8 cellular contexts compared by ENCODE assay signal in the genomic region with DNA sequence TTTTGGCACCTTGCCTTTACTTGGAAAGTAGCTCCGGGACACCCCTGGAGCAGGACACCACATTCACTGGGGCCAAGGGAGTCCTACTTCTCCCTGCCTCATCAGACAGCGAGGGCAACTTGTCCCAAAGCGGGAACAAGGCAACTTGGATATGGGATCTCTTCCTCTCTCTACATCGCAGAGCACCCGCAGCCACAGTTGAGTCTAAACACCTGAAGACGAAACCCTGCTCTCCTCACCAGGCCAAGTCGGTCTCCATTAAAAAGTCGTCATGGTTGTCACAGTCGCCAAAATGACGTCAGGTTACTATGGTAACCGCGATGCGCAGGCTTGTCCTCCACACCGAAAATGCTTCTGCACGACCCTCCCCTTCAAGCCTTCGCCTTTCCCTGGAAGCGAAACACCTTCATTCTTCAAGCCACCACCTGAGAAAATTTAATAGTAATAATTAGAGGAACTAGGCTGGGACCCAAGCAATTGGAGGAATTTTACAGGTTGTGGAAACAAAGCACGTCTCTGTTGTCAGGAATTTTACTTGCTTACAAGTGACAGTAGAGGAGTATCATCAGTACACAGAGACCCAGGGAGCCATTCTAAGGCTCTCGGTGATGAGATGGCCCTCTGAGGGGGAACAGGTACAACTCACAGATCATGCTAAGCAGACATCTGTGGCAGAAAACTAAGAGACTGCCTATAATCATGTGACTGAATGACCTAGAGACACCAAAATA. TPM values are rescaled to one million over a fixed set of nuclear protein-coding genes. Genes with fewer than 3 reads are reported as not detected.
DNase-seq lines count a peak whose midpoint lies in the region; ATAC-seq and TF ChIP-seq lines count a peak whose summit lies in the region.

No MANE protein-coding gene starts in this region.

- H3K4me3 Mint-ChIP-seq in activated T-helper 17 cell treated with anti-CD3 and anti-CD28 coated beads, Interleukin-2, amount 50 U/mL, for 72 hours: peak overlapping the region; percentile 88

- peak; percentile 91 for ATAC-seq in HG02571 (IDR thresholded peaks at IDR 0.05; ENCODE audit: unreplicated experiment)
- peak; percentile 82 for ATAC-seq in activated T-helper 17 cell treated with anti-CD3 and anti-CD28 coated beads, Interleukin-2, amount 50 U/mL, for 72 hours (replicated peaks)
- no peak for ATAC-seq in gastrocnemius medialis

- no peaks in the 10 kb centered on the region for H3K27me3 Mint-ChIP-seq in activated T-helper 17 cell treated with anti-CD3 and anti-CD28 coated beads, Interleukin-2, amount 50 U/mL, for 72 hours

- H3K36me3 Mint-ChIP-seq in activated T-helper 17 cell treated with anti-CD3 and anti-CD28 coated beads, Interleukin-2, amount 50 U/mL, for 72 hours (ENCODE audit: low read depth): no peaks in the 10 kb centered on the region

- peak overlapping the region in 2 of 4 donors; percentile 4 to 19 for H3K4me3 ChIP-seq in gastrocnemius medialis

- no peaks in the 10 kb centered on the region for H3K9me3 Mint-ChIP-seq in activated T-helper 17 cell treated with anti-CD3 and anti-CD28 coated beads, Interleukin-2, amount 50 U/mL, for 72 hours

- in situ Hi-C loops in gastrocnemius medialis (cut with MboI; ENCODE audit: low sequenced_read_pairs in 4 of 4): no loop called here

- peak overlapping the region; percentile 94 for H3K27ac Mint-ChIP-seq in activated T-helper 17 cell treated with anti-CD3 and anti-CD28 coated beads, Interleukin-2, amount 50 U/mL, for 72 hours

- no peak overlapping the region for H3K27ac ChIP-seq in gastrocnemius medialis

- DNase-seq in NCI-H2227 (lab: John Stamatoyannopoulos, UW; ENCODE audit: unreplicated experiment): peak; percentile 92
- DNase-seq in globus pallidus (ENCODE audit: low spot score): peak; percentile 63
- DNase-seq in posterior vena cava (ENCODE audit: low spot score): peak; percentile 78
- DNase-seq in ureter (ENCODE audit: low spot score): peak; percentile 68
- no peak for DNase-seq in gastrocnemius medialis

- intact Hi-C loops in posterior vena cava (cut with DNase I) (no loop called here), gastrocnemius medialis (cut with DNase I; ENCODE audit: low total_unique reads) (no loop called here)

- TF ChIP-seq POLR2A in GM15510 (IDR thresholded peaks at IDR 0.05; ENCODE audit: borderline replicate concordance, extremely low read depth, insufficient read length) (peak; percentile 34), gastrocnemius medialis (IDR thresholded peaks at IDR 0.05) (no peak)

- TF ChIP-seq CTCF in gastrocnemius medialis (IDR thresholded peaks at IDR 0.05 in 4 of 5, conservative IDR thresholded peaks at IDR 0.05 in 1 of 5): no peak

- no peaks in the 10 kb centered on the region for H3K9me3 ChIP-seq in gastrocnemius medialis

- no peaks in the 10 kb centered on the region for H3K36me3 ChIP-seq in gastrocnemius medialis

- H3K4me1 Mint-ChIP-seq in activated T-helper 17 cell treated with anti-CD3 and anti-CD28 coated beads, Interleukin-2, amount 50 U/mL, for 72 hours: no peaks in the 10 kb centered on the region

- H3K4me1 ChIP-seq in gastrocnemius medialis: no peaks in the 10 kb centered on the region

- H3K27me3 ChIP-seq in gastrocnemius medialis: peaks cover 0 to 4% (median 0%) of the 10 kb centered on the region in 3 donors

RNA-seq across cellular contexts. Expression of gene TCEAL4, which starts 30.5 kb away (rescaled TPM):
- total RNA-seq in activated T-helper 17 cell treated with anti-CD3 and anti-CD28 coated beads, Interleukin-2, amount 50 U/mL, for 72 hours: 10 to 100 TPM in 1 of 2 donors, 1 to 10 TPM in 1; 9.9 to 14.1 TPM
- total RNA-seq in posterior vena cava (100 to 1,000 TPM; 197 to 336 TPM), ureter (145 TPM), gastrocnemius medialis (10 to 100 TPM; 21.1 to 30.5 (median 28.2) TPM)

RNA-seq across cellular contexts. Expression of gene RAB40A, which starts 35.6 kb away (rescaled TPM):
- under 1 TPM; 0.26 to 0.45 TPM for total RNA-seq in activated T-helper 17 cell treated with anti-CD3 and anti-CD28 coated beads, Interleukin-2, amount 50 U/mL, for 72 hours
- total RNA-seq in posterior vena cava: 10 to 100 TPM in 1 of 2 donors, 1 to 10 TPM in 1; 6.5 to 19.7 TPM
- 2.8 TPM for total RNA-seq in ureter
- not detected for total RNA-seq in gastrocnemius medialis

RNA-seq across cellular contexts. Expression of gene TCEAL3, which starts 52.9 kb away (rescaled TPM):
- 1 to 10 TPM; 4.1 to 9.1 TPM for total RNA-seq in activated T-helper 17 cell treated with anti-CD3 and anti-CD28 coated beads, Interleukin-2, amount 50 U/mL, for 72 hours
- 100 to 1,000 TPM in 1 of 2 donors, 10 to 100 TPM in 1; 87.0 to 113 TPM for total RNA-seq in posterior vena cava
- 49.1 TPM for total RNA-seq in ureter
- total RNA-seq in gastrocnemius medialis: 1 to 10 TPM; 5.0 to 9.2 (median 7.1) TPM

Comparison
In these comparisons a context has a peak if more than half of its experiments do, and no peak if none do; other contexts are left out.
1. ATAC-seq: peak in HG02571 (single experiment) and activated T-helper 17 cell treated with anti-CD3 and anti-CD28 coated beads, Interleukin-2, amount 50 U/mL, for 72 hours (single experiment); none in gastrocnemius medialis (0 of 2).
2. DNase-seq: peak in NCI-H2227 (single experiment), globus pallidus (single experiment), posterior vena cava (single experiment) and ureter (single experiment); none in gastrocnemius medialis (0 of 2).